8 cellular contexts compared by ENCODE assay signal in the genomic region with DNA sequence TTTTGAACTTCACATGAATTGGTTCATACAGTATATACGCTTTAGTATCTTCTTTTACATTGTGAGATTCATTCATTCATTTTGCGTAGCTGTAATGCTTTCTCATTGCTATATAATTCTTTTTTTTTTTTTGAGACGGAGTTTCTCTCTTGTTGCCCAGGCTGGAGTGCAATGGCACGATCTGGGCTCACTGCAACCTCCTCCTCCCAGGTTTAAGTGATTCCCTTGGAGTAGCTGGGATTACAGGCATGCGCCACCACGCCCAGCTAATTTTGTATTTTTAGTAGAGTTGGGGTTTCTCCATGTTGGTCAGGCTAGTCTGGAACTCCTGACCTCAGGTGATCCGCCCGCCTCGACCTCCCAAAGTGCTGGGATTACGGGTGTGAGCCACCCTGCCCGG. TPM values are rescaled to one million over a fixed set of nuclear protein-coding genes. Genes with fewer than 3 reads are reported as not detected.
DNase-seq lines count a peak whose midpoint lies in the region; ATAC-seq and TF ChIP-seq lines count a peak whose summit lies in the region.
"Not testable (repeated sequence)": the region's sequence is repeated elsewhere in the genome, so short reads cannot be mapped to it uniquely, and the experiment has no call there.

No MANE protein-coding gene starts in this region.

- peaks cover 10% of the 10 kb centered on the region for H3F3A ChIP-seq in smooth muscle cell (ENCODE audit: low read depth)

- H2AFZ ChIP-seq in smooth muscle cell (ENCODE audit: low read depth), result not testable (repeated sequence)

- H3K9me3 ChIP-seq in CD4-positive, CD25-positive, alpha-beta regulatory T cell (ENCODE audit: control insufficient read depth in 2 of 2, low read length in 2 of 2); colonic mucosa; heart right ventricle; smooth muscle cell (replicated peaks; ENCODE audit: low read depth): not testable (repeated sequence)

- peak overlapping the region; percentile 100 for H3K4me2 ChIP-seq in smooth muscle cell

- not testable (repeated sequence) for H3K36me3 ChIP-seq in CD4-positive, CD25-positive, alpha-beta regulatory T cell (ENCODE audit: control insufficient read depth, insufficient read depth, low read length); colonic mucosa; heart right ventricle; smooth muscle cell (ENCODE audit: low read depth)

- peak overlapping the region; percentile 35 to 42 (median 38) for H3K27ac Mint-ChIP-seq in CD4-positive, CD25-positive, alpha-beta regulatory T cell
- H3K27ac Mint-ChIP-seq in HFFc6; activated T-helper 1 cell treated with anti-CD3 and anti-CD28 coated beads, Interleukin-12 subunit alpha, Interleukin-12 subunit beta, Interleukin-2, Interleukin-4 antibody, amounts not matched to agents 30 ng/mL and 10 ng/mL and 1 ng/mL, durations not matched to agents 14 hours and 24 hours and 36 hours: not testable (repeated sequence)
- H3K27ac Mint-ChIP-seq in naive B cell, result peak overlapping the region in 4 of 6 donors; percentile 22 to 44 (median 36)

- intact Hi-C loops in activated T-helper 1 cell treated with anti-CD3 and anti-CD28 coated beads, Interleukin-12 subunit alpha, Interleukin-12 subunit beta, Interleukin-2, Interleukin-4 antibody, amounts not matched to agents 30 ng/mL and 10 ng/mL and 1 ng/mL, durations not matched to agents 14 hours and 24 hours and 36 hours (cut with micrococcal nuclease), result loop anchor here (1.0 kb wide), 1 partner anchor 242 kb away; no protein-coding TSS in a partner anchor
- intact Hi-C loops in colonic mucosa (cut with DNase I); heart right ventricle (cut with DNase I): not testable (repeated sequence)

- H4K20me1 ChIP-seq in smooth muscle cell (ENCODE audit: low read depth), result peaks cover 12% of the 10 kb centered on the region

- H3K9ac ChIP-seq in colonic mucosa (ENCODE audit: low read depth in 2 of 2, low read length in 2 of 2), result not testable (repeated sequence)
- peak overlapping the region; percentile 83 for H3K9ac ChIP-seq in smooth muscle cell (ENCODE audit: low read depth)

- H3K4me1 Mint-ChIP-seq in CD4-positive, CD25-positive, alpha-beta regulatory T cell, result peaks cover 27 to 55% (median 44%) of the 10 kb centered on the region in 4 donors
- H3K4me1 Mint-ChIP-seq in HFFc6 (ENCODE audit: low read depth) (peaks cover 42% of the 10 kb centered on the region), naive B cell (peaks cover 30 to 63% (median 40%) of the 10 kb centered on the region in 3 donors)
- peaks cover 36% of the 10 kb centered on the region for H3K4me1 Mint-ChIP-seq in activated T-helper 1 cell treated with anti-CD3 and anti-CD28 coated beads, Interleukin-12 subunit alpha, Interleukin-12 subunit beta, Interleukin-2, Interleukin-4 antibody, amounts not matched to agents 30 ng/mL and 10 ng/mL and 1 ng/mL, durations not matched to agents 14 hours and 24 hours and 36 hours (ENCODE audit: low read depth)

- 70 to 78% methylated on average over 11 of the region's 11 CpGs for WGBS in heart right ventricle, 2 donors
- WGBS in smooth muscle cell (ENCODE audit: low lambda C conversion rate), result 95% methylated on average over 11 of the region's 11 CpGs

- H3K36me3 Mint-ChIP-seq in CD4-positive, CD25-positive, alpha-beta regulatory T cell; activated T-helper 1 cell treated with anti-CD3 and anti-CD28 coated beads, Interleukin-12 subunit alpha, Interleukin-12 subunit beta, Interleukin-2, Interleukin-4 antibody, amounts not matched to agents 30 ng/mL and 10 ng/mL and 1 ng/mL, durations not matched to agents 14 hours and 24 hours and 36 hours (ENCODE audit: low read depth); naive B cell: not testable (repeated sequence)
- peaks cover 13% of the 10 kb centered on the region; the same call in 1 of the 2 replicates for H3K36me3 Mint-ChIP-seq in HFFc6 (ENCODE audit: low read depth)

- ATAC-seq in CD4-positive, CD25-positive, alpha-beta regulatory T cell (ENCODE audit: low read depth in 2 of 2); heart right ventricle; naive B cell (ENCODE audit: low read depth in 2 of 2): not testable (repeated sequence)

- not testable (repeated sequence) for H3K27ac ChIP-seq in CD4-positive, CD25-positive, alpha-beta regulatory T cell (ENCODE audit: insufficient read depth, low read length, poor library complexity, severe bottlenecking); colonic mucosa; smooth muscle cell (ENCODE audit: low read depth)
- peak overlapping the region in 2 of 10 donors; percentile 92 to 97 for H3K27ac ChIP-seq in heart right ventricle

- H3K4me3 ChIP-seq in CD4-positive, CD25-positive, alpha-beta regulatory T cell (ENCODE audit: low read depth, low read length), result peak overlapping the region; percentile 97
- peak overlapping the region; percentile 77 for H3K4me3 ChIP-seq in colonic mucosa
- peak overlapping the region in 8 of 10 donors; percentile 57 to 93 (median 73) for H3K4me3 ChIP-seq in heart right ventricle
- peak overlapping the region; percentile 75 for H3K4me3 ChIP-seq in smooth muscle cell

- H3K4me3 Mint-ChIP-seq in CD4-positive, CD25-positive, alpha-beta regulatory T cell, result peak overlapping the region; percentile 77 to 100 (median 98)
- H3K4me3 Mint-ChIP-seq in HFFc6 (peak overlapping the region; percentile 97), naive B cell (peak overlapping the region; percentile 12 to 99 (median 92))
- peak overlapping the region; percentile 97 for H3K4me3 Mint-ChIP-seq in activated T-helper 1 cell treated with anti-CD3 and anti-CD28 coated beads, Interleukin-12 subunit alpha, Interleukin-12 subunit beta, Interleukin-2, Interleukin-4 antibody, amounts not matched to agents 30 ng/mL and 10 ng/mL and 1 ng/mL, durations not matched to agents 14 hours and 24 hours and 36 hours

- H3K9me3 Mint-ChIP-seq in CD4-positive, CD25-positive, alpha-beta regulatory T cell; HFFc6; activated T-helper 1 cell treated with anti-CD3 and anti-CD28 coated beads, Interleukin-12 subunit alpha, Interleukin-12 subunit beta, Interleukin-2, Interleukin-4 antibody, amounts not matched to agents 30 ng/mL and 10 ng/mL and 1 ng/mL, durations not matched to agents 14 hours and 24 hours and 36 hours; naive B cell: not testable (repeated sequence)

- H3K79me2 ChIP-seq in smooth muscle cell (ENCODE audit: low read depth), result peaks cover 36% of the 10 kb centered on the region

- peaks cover 15% of the 10 kb centered on the region for H3K4me1 ChIP-seq in CD4-positive, CD25-positive, alpha-beta regulatory T cell (ENCODE audit: control insufficient read depth, insufficient read depth, low read length, poor library complexity, severe bottlenecking)
- H3K4me1 ChIP-seq in colonic mucosa (peaks cover 15% of the 10 kb centered on the region), heart right ventricle (peaks cover 3 to 64% (median 53%) of the 10 kb centered on the region in 9 donors)
- H3K4me1 ChIP-seq in smooth muscle cell (ENCODE audit: low read depth), result not testable (repeated sequence)

- not testable (repeated sequence) for H3K27me3 ChIP-seq in CD4-positive, CD25-positive, alpha-beta regulatory T cell (ENCODE audit: control insufficient read depth, insufficient read depth, low read length); colonic mucosa; heart right ventricle; smooth muscle cell (ENCODE audit: low read depth)

- in situ Hi-C loops in SK-MEL-5 (cut with HindIII; ENCODE audit: low pct_unique_long_range_greater_than_20kb, low sequenced_read_pairs), result not testable (repeated sequence)

- not testable (repeated sequence) for TF ChIP-seq CTCF in HFFc6 (IDR thresholded peaks at IDR 0.05); colonic mucosa (IDR thresholded peaks at IDR 0.05); heart right ventricle (IDR thresholded peaks at IDR 0.05); smooth muscle cell (IDR thresholded peaks at IDR 0.05; ENCODE audit: borderline replicate concordance, insufficient read depth, poor library complexity, severe bottlenecking)

- DNase-seq in CD4-positive, CD25-positive, alpha-beta regulatory T cell; HFFc6; activated T-helper 1 cell treated with anti-CD3 and anti-CD28 coated beads, Interleukin-12 subunit alpha, Interleukin-12 subunit beta, Interleukin-2, Interleukin-4 antibody, amounts not matched to agents 30 ng/mL and 10 ng/mL and 1 ng/mL, durations not matched to agents 14 hours and 24 hours and 36 hours (ENCODE audit: low spot score); colonic mucosa; heart right ventricle; naive B cell; smooth muscle cell (lab: John Stamatoyannopoulos, UW; ENCODE audit: unreplicated experiment): not testable (repeated sequence)
- peak; percentile 29 for DNase-seq in SK-MEL-5 (ENCODE audit: low read depth, low spot score)

- not testable (repeated sequence) for H3K27me3 Mint-ChIP-seq in CD4-positive, CD25-positive, alpha-beta regulatory T cell; HFFc6 (ENCODE audit: insufficient read depth); activated T-helper 1 cell treated with anti-CD3 and anti-CD28 coated beads, Interleukin-12 subunit alpha, Interleukin-12 subunit beta, Interleukin-2, Interleukin-4 antibody, amounts not matched to agents 30 ng/mL and 10 ng/mL and 1 ng/mL, durations not matched to agents 14 hours and 24 hours and 36 hours (ENCODE audit: insufficient read depth); naive B cell

RNA-seq across cellular contexts. Expression of a gene that starts 1.3 kb away (rescaled TPM):
- 10.1 TPM for total RNA-seq in CD4-positive, CD25-positive, alpha-beta regulatory T cell
- 10 to 100 TPM; 38.7 to 53.1 (median 39.8) TPM for polyA plus RNA-seq in CD4-positive, CD25-positive, alpha-beta regulatory T cell
- 10 to 100 TPM; 36.3 to 55.3 (median 46.6) TPM for total RNA-seq in HFFc6 (2021; fragmentation: NEBNext Ultra II Directional; extraction: Animal tissue kit (Norgen Biotek cat#: 25700))
- total RNA-seq in SK-MEL-5 (2014; rRNA removed; shearing (Covaris generic)), result 186 and 193 TPM in 2 replicates
- 157 and 170 TPM in 2 replicates for polyA plus RNA-seq in SK-MEL-5 (2015; cell fraction: cytosol; rRNA removed)
- polyA plus RNA-seq in SK-MEL-5 (2015; cell fraction: nucleus; rRNA removed), result 111 and 148 TPM in 2 replicates
- 63.1 and 63.8 TPM in 2 replicates for total RNA-seq in activated T-helper 1 cell treated with anti-CD3 and anti-CD28 coated beads, Interleukin-12 subunit alpha, Interleukin-12 subunit beta, Interleukin-2, Interleukin-4 antibody, amounts not matched to agents 30 ng/mL and 10 ng/mL and 1 ng/mL, durations not matched to agents 14 hours and 24 hours and 36 hours
- total RNA-seq in colonic mucosa, result 10 to 100 TPM; 88.1 to 88.9 TPM
- total RNA-seq in heart right ventricle, result 100 to 1,000 TPM in 7 of 10 donors, 10 to 100 TPM in 3; 72.5 to 147 (median 113) TPM
- polyA plus RNA-seq in heart right ventricle, result 10 to 100 TPM; 31.8 to 49.1 TPM
- 10 to 100 TPM; 13.6 to 34.5 (median 29.2) TPM for polyA plus RNA-seq in naive B cell (ENCODE audit: low read depth in 6 of 6)
- total RNA-seq in smooth muscle cell, result 37.6 and 49.0 TPM in 2 replicates
- 27.9 and 31.9 TPM in 2 replicates for polyA plus RNA-seq in smooth muscle cell

RNA-seq across cellular contexts. Expression of a gene that starts 5.3 kb away (rescaled TPM):
- total RNA-seq in CD4-positive, CD25-positive, alpha-beta regulatory T cell, result 61.9 TPM
- polyA plus RNA-seq in CD4-positive, CD25-positive, alpha-beta regulatory T cell, result 10 to 100 TPM; 58.4 to 71.3 (median 62.6) TPM
- 10 to 100 TPM; 83.0 to 93.4 (median 87.6) TPM for total RNA-seq in HFFc6 (2021; fragmentation: NEBNext Ultra II Directional; extraction: Animal tissue kit (Norgen Biotek cat#: 25700))
- total RNA-seq in SK-MEL-5 (2014; rRNA removed; shearing (Covaris generic)), result 116 and 145 TPM in 2 replicates
- 168 and 215 TPM in 2 replicates for polyA plus RNA-seq in SK-MEL-5 (2015; cell fraction: cytosol; rRNA removed)
- 139 and 144 TPM in 2 replicates for polyA plus RNA-seq in SK-MEL-5 (2015; cell fraction: nucleus; rRNA removed)
- total RNA-seq in activated T-helper 1 cell treated with anti-CD3 and anti-CD28 coated beads, Interleukin-12 subunit alpha, Interleukin-12 subunit beta, Interleukin-2, Interleukin-4 antibody, amounts not matched to agents 30 ng/mL and 10 ng/mL and 1 ng/mL, durations not matched to agents 14 hours and 24 hours and 36 hours, result 164 and 166 TPM in 2 replicates
- total RNA-seq in colonic mucosa (100 to 1,000 TPM; 125 to 127 TPM), heart right ventricle (100 to 1,000 TPM; 211 to 333 (median 306) TPM), smooth muscle cell (66.4 and 71.1 TPM in 2 replicates)
- polyA plus RNA-seq in heart right ventricle (100 to 1,000 TPM in 1 of 2 donors, 10 to 100 TPM in 1; 48.2 to 135 TPM), naive B cell (ENCODE audit: low read depth in 6 of 6) (10 to 100 TPM; 30.3 to 53.9 (median 39.9) TPM), smooth muscle cell (74.5 and 77.2 TPM in 2 replicates)
